Comparison of ENCODE assay signal across 8 cellular contexts in the genomic region with DNA sequence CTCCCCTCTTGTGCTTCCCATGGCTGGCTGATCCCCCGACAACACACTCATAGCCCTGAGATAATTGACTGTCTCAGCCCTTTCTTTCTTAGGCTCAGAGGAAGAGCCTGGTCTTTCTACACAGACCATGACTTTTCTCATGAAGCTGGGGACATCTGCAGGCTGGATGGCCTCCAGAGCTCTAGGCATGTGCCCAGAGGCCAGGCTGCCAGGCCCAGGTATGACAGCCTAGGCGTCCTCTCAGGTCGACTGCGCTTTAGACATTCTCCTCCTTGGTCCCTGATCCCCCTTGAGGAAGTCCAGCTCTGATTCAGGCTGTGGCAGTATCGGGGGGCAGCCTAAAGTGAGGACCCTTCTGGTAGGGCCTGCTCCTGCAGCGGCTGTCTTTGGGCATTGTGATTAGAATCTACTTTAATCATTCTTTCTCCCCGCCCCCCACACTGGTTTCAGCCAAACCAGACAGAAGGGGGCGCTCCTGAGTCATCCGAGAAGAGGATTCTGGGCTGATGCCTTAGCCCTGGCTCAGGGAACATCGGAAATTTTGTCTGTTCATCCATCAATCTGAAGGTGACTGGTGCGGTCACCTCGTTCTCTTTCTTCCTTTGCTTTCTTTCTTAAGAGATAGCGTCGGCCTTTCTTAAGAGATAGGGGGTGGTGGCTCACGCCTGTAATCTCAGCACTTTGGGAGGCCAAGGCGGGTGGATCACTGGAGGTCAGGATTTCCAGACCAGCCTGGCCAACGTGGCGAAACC.
DNase-seq lines count a peak whose midpoint lies in the region; ATAC-seq and TF ChIP-seq lines count a peak whose summit lies in the region.

No MANE protein-coding gene starts in this region.

- no peak for ATAC-seq in HG03175 (IDR thresholded peaks at IDR 0.05; ENCODE audit: unreplicated experiment)

- no peaks in the 10 kb centered on the region for H3K27me3 ChIP-seq in adipocyte (replicated peaks; ENCODE audit: control insufficient read depth, insufficient read depth, low read length)
- H3K27me3 ChIP-seq in right atrium auricular region: no peaks in the 10 kb centered on the region

- H3K9me3 ChIP-seq in adipocyte (ENCODE audit: control insufficient read depth, low read length) (no peaks in the 10 kb centered on the region), right atrium auricular region (no peaks in the 10 kb centered on the region)

- DNase-seq in DMS114 treated with DMSO at 0.1 percent for 48 hours (lab: John Stamatoyannopoulos, UW; ENCODE audit: unreplicated experiment): peak; percentile 20
- peak; percentile 48 for DNase-seq in T follicular helper cell (ENCODE audit: low read depth)
- DNase-seq in adipocyte (ENCODE audit: low read depth): peak; percentile 83
- peak; percentile 63 for DNase-seq in right atrium auricular region (ENCODE audit: low spot score)
- no peak for DNase-seq in retinal pigment epithelial cell (ENCODE audit: low read depth)
- DNase-seq in mesenteric fat pad (ENCODE audit: low spot score): no peak

- TF ChIP-seq CTCF in LNCAP (IDR thresholded peaks at IDR 0.05): peak; percentile 93
- peak; percentile 39 to 76 for TF ChIP-seq CTCF in right atrium auricular region (IDR thresholded peaks at IDR 0.05)
- TF ChIP-seq CTCF in retinal pigment epithelial cell (conservative IDR thresholded peaks at IDR 0.05; ENCODE audit: low read depth, low read length): peak; percentile 86

- H3K36me3 ChIP-seq in adipocyte (ENCODE audit: control insufficient read depth, insufficient read depth, low read length, severe bottlenecking) (no peaks in the 10 kb centered on the region), right atrium auricular region (no peaks in the 10 kb centered on the region)

- H3K4me1 ChIP-seq in adipocyte (ENCODE audit: control insufficient read depth, insufficient read depth, low read length) (no peaks in the 10 kb centered on the region), right atrium auricular region (peaks cover 0 to 13% of the 10 kb centered on the region in 2 donors)

- no peak overlapping the region for H3K27ac ChIP-seq in right atrium auricular region

- H3K4me3 ChIP-seq in adipocyte (ENCODE audit: low read length): no peak overlapping the region
- H3K4me3 ChIP-seq in right atrium auricular region: no peak overlapping the region
- no peak overlapping the region for H3K4me3 ChIP-seq in retinal pigment epithelial cell (ENCODE audit: low read length)

- no peak overlapping the region for H3K9ac ChIP-seq in adipocyte (ENCODE audit: low read length)

Comparison
In these comparisons a context has a peak if more than half of its experiments do, and no peak if none do; other contexts are left out.
1. DNase-seq: peak in DMS114 treated with DMSO at 0.1 percent for 48 hours (single experiment), T follicular helper cell (single experiment), adipocyte (single experiment) and right atrium auricular region (single experiment); none in retinal pigment epithelial cell (single experiment) and mesenteric fat pad (single experiment).
2. Peak in every context shown above with its lines, with median percentiles within 50 percentile points of each other: CTCF ChIP-seq.